Comparison of ENCODE assay signal across 11 cellular contexts in genomic region chr2:153235516-153235915, GRCh38.
DNase-seq lines count a peak whose midpoint lies in the region; ATAC-seq and TF ChIP-seq lines count a peak whose summit lies in the region.
"Had no signal": no experiment of that assay in that cellular context is flagged by ENCODE, and none has a peak within 500 bp of the region (broad histone marks: within the 10 kb centered on the region; RNA-seq: fewer than 3 reads in every experiment).

No MANE protein-coding gene starts in this region.

- H3K4me1 Mint-ChIP-seq in WTC11: no peaks in the 10 kb centered on the region

- DNase-seq in GM06990 (ENCODE audit: extremely low read depth, insufficient read length) (peak; percentile 10), omental fat pad (ENCODE audit: low spot score) (no peak), H4 (ENCODE audit: low spot score) (no peak), WTC11 (ENCODE audit: low spot score) (no peak)
- DNase-seq in effector memory CD4-positive, alpha-beta T cell: no peak
- DNase-seq: SIG-M5 had no signal

- POLR2A ChIA-PET in WTC11 (lab: Charles Lee): no interaction called here

- no peak overlapping the region for H3K27ac ChIP-seq in effector memory CD4-positive, alpha-beta T cell (ENCODE audit: insufficient read depth, low read length, poor library complexity, severe bottlenecking)

- H3K9me3 ChIP-seq in effector memory CD4-positive, alpha-beta T cell (ENCODE audit: control insufficient read depth, low read length): no peaks in the 10 kb centered on the region

- TF ChIP-seq CTCF in GM06990 (IDR thresholded peaks at IDR 0.05; ENCODE audit: insufficient read depth, low read length, poor library complexity, severe bottlenecking) (no peak), omental fat pad (IDR thresholded peaks at IDR 0.05) (no peak), WTC11 (IDR thresholded peaks at IDR 0.05) (no peak)

- CTCF ChIA-PET in WTC11 (lab: Charles Lee): no interaction called here

- no peaks in the 10 kb centered on the region for H3K4me1 ChIP-seq in effector memory CD4-positive, alpha-beta T cell (ENCODE audit: control insufficient read depth, insufficient read depth, low read length, poor library complexity, severe bottlenecking)

- no peak overlapping the region for H3K27ac Mint-ChIP-seq in WTC11
- H3K27ac Mint-ChIP-seq: CD4-positive, CD25-positive, alpha-beta regulatory T cell had no signal

- peaks cover 4% of the 10 kb centered on the region; the same call in 1 of the 2 replicates for H3K9me3 Mint-ChIP-seq in WTC11

- H3K4me3 Mint-ChIP-seq in WTC11: no peak overlapping the region
- H3K4me3 Mint-ChIP-seq: CD4-positive, CD25-positive, alpha-beta regulatory T cell; neural crest cell had no signal

- H3K36me3 ChIP-seq in GM06990 (ENCODE audit: control insufficient read depth, insufficient read depth, low read length): no peaks in the 10 kb centered on the region
- H3K36me3 ChIP-seq in effector memory CD4-positive, alpha-beta T cell (ENCODE audit: control insufficient read depth, insufficient read depth, low read length): no peaks in the 10 kb centered on the region

- H3K36me3 Mint-ChIP-seq in WTC11: no peaks in the 10 kb centered on the region
- H3K36me3 Mint-ChIP-seq: CD4-positive, CD25-positive, alpha-beta regulatory T cell had no signal

- no peaks in the 10 kb centered on the region for H3K27me3 Mint-ChIP-seq in WTC11 (ENCODE audit: low read depth)
- H3K27me3 Mint-ChIP-seq: CD4-positive, CD25-positive, alpha-beta regulatory T cell had no signal

- ATAC-seq in GM19025 (IDR thresholded peaks at IDR 0.05; ENCODE audit: low read depth, unreplicated experiment) (peak; percentile 76), HG02763 (IDR thresholded peaks at IDR 0.05; ENCODE audit: unreplicated experiment) (peak; percentile 82), HG03575 (IDR thresholded peaks at IDR 0.05; ENCODE audit: extremely low read depth, insufficient number of reproducible peaks, low FRiP score, unreplicated experiment) (peak; percentile 87), omental fat pad (ENCODE audit: low FRiP score) (no peak), WTC11 (no peak)

- no peak overlapping the region for H3K4me3 ChIP-seq in GM06990 (replicated peaks; ENCODE audit: low read depth, low read length)
- H3K4me3 ChIP-seq in effector memory CD4-positive, alpha-beta T cell (ENCODE audit: insufficient read depth, low read depth, low read length, poor library complexity, severe bottlenecking): no peak overlapping the region

- no peaks in the 10 kb centered on the region for H3K27me3 ChIP-seq in GM06990 (replicated peaks; ENCODE audit: control insufficient read depth, insufficient read depth, low read length)
- H3K27me3 ChIP-seq in effector memory CD4-positive, alpha-beta T cell (replicated peaks; ENCODE audit: control insufficient read depth, insufficient read depth, low read length, poor library complexity, severe bottlenecking): no peaks in the 10 kb centered on the region

TF ChIP-seq in WTC11, 78 proteins besides CTCF, POLR2A, EP300 and RAD21:
- TF ChIP-seq HMGA2 (CRISPR knock-in tag; IDR thresholded peaks at IDR 0.05) (no peak), ZNF416 (CRISPR knock-in tag; IDR thresholded peaks at IDR 0.05) (no peak), TEAD1 (CRISPR knock-in tag; IDR thresholded peaks at IDR 0.05) (no peak), ZNF263 (CRISPR knock-in tag; IDR thresholded peaks at IDR 0.05; ENCODE audit: low read depth) (no peak), TEAD4 (CRISPR knock-in tag; IDR thresholded peaks at IDR 0.05) (no peak), OVOL2 (CRISPR knock-in tag; IDR thresholded peaks at IDR 0.05; ENCODE audit: borderline replicate concordance) (no peak)
- TF ChIP-seq, protein P1, sequence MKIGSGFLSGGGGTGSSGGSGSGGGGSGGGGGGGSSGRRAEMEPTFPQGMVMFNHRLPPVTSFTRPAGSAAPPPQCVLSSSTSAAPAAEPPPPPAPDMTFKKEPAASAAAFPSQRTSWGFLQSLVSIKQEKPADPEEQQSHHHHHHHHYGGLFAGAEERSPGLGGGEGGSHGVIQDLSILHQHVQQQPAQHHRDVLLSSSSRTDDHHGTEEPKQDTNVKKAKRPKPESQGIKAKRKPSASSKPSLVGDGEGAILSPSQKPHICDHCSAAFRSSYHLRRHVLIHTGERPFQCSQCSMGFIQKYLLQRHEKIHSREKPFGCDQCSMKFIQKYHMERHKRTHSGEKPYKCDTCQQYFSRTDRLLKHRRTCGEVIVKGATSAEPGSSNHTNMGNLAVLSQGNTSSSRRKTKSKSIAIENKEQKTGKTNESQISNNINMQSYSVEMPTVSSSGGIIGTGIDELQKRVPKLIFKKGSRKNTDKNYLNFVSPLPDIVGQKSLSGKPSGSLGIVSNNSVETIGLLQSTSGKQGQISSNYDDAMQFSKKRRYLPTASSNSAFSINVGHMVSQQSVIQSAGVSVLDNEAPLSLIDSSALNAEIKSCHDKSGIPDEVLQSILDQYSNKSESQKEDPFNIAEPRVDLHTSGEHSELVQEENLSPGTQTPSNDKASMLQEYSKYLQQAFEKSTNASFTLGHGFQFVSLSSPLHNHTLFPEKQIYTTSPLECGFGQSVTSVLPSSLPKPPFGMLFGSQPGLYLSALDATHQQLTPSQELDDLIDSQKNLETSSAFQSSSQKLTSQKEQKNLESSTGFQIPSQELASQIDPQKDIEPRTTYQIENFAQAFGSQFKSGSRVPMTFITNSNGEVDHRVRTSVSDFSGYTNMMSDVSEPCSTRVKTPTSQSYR (CRISPR knock-in tag; IDR thresholded peaks at IDR 0.05): no peak

Comparison
In these comparisons a context has a peak if more than half of its experiments do, and no peak if none do; other contexts are left out.
1. ATAC-seq: peak in GM19025 (single experiment), HG02763 (single experiment) and HG03575 (single experiment); none in omental fat pad (single experiment) and WTC11 (single experiment).